In genomic region chr2:95551055-95551568, GRCh38 we compare ENCODE assay signal across 1 cellular context.
TF ChIP-seq lines count a peak whose summit lies in the region.

No MANE protein-coding gene starts in this region.

TF ChIP-seq in K562, 482 proteins besides CTCF, POLR2A, EP300 and RAD21 (continued from another document and continues in another):
- TF ChIP-seq GTF3C2 (IDR thresholded peaks at IDR 0.05; ENCODE audit: borderline replicate concordance, extremely low read depth, insufficient read length) (peak; percentile 62), EGR1 (conservative IDR thresholded peaks at IDR 0.05) (peak; percentile 46), ZBTB11 (CRISPR knock-in tag; IDR thresholded peaks at IDR 0.05) (peak in 1 of 3 experiments; percentile 48; a peak in 2 of 6 replicates), ZBTB40 (IDR thresholded peaks at IDR 0.05) (peak; percentile 65), ZBTB40 (CRISPR knock-in tag; IDR thresholded peaks at IDR 0.05) (no peak), TRIM24 (IDR thresholded peaks at IDR 0.05) (peak; percentile 69; a peak in 3 of 4 replicates), SOX6 (IDR thresholded peaks at IDR 0.05) (peak; percentile 64), NCOA1 (IDR thresholded peaks at IDR 0.05; ENCODE audit: low read depth) (no peak), PYGO2 (tag; IDR thresholded peaks at IDR 0.05) (no peak), CBFA2T3 (IDR thresholded peaks at IDR 0.05) (peak; percentile 76), GATAD2B (IDR thresholded peaks at IDR 0.05; ENCODE audit: borderline replicate concordance) (no peak), MGA (IDR thresholded peaks at IDR 0.05) (peak; percentile 88), SMARCE1 (IDR thresholded peaks at IDR 0.05) (0 out of 2 replicates have a peak, but pooled peaks have one; percentile 51), MYC (IDR thresholded peaks at IDR 0.05; ENCODE audit: low read depth, low read length) (peak; percentile 90), MYC (CRISPR knock-in tag; IDR thresholded peaks at IDR 0.05; ENCODE audit: borderline replicate concordance, low read depth) (no peak), POLR2H (tag; IDR thresholded peaks at IDR 0.05; ENCODE audit: low read depth) (peak; percentile 99), RBM39 (optimal IDR thresholded peaks at IDR 0.05; ENCODE audit: low read depth, low read length) (peak; percentile 57), CBFA2T2 (conservative IDR thresholded peaks at IDR 0.05) (peak; percentile 60), KDM4B (IDR thresholded peaks at IDR 0.05; ENCODE audit: borderline replicate concordance in 2 of 2, low read depth in 1 of 2) (0 out of 4 replicates have a peak, but pooled peaks of 1 of the 2 experiments have one; percentile 23), CREB3L1 (IDR thresholded peaks at IDR 0.05; ENCODE audit: borderline replicate concordance, low read depth) (peak; percentile 23; the same call in 1 of the 2 replicates), ZNF384 (IDR thresholded peaks at IDR 0.05; ENCODE audit: low read depth, low read length) (0 out of 2 replicates have a peak, but pooled peaks have one; percentile 35), ERF (CRISPR knock-in tag; IDR thresholded peaks at IDR 0.05) (0 out of 2 replicates have a peak, but pooled peaks have one; percentile 15), STAT5A (IDR thresholded peaks at IDR 0.05; ENCODE audit: borderline replicate concordance, low read length) (peak; percentile 38; the same call in 1 of the 2 replicates)
